In genomic region chr12:124506145-124506831, GRCh38 we compare ENCODE assay signal across 8 cellular contexts.
DNase-seq lines count a peak whose midpoint lies in the region; ATAC-seq and TF ChIP-seq lines count a peak whose summit lies in the region.

No MANE protein-coding gene starts in this region.

- no peaks in the 10 kb centered on the region for H3K27me3 ChIP-seq in tibial nerve

- WGBS in tibial nerve, 2 donors: 10 to 17% methylated on average over 30 of the region's 30 CpGs

- peaks cover 14 to 98% (median 79%) of the 10 kb centered on the region in 4 donors for H3K4me1 ChIP-seq in tibial nerve

- TF ChIP-seq POLR2A in tibial nerve (IDR thresholded peaks at IDR 0.05): peak in 1 of 2 donors; percentile 57

- H3K4me3 ChIP-seq in tibial nerve: peak overlapping the region in 2 of 4 donors; percentile 6 to 22

- peak overlapping the region; percentile 64 to 99 (median 88) for H3K27ac ChIP-seq in tibial nerve

- ATAC-seq in left lobe of liver (peak; percentile 48), GM19463 (IDR thresholded peaks at IDR 0.05; ENCODE audit: unreplicated experiment) (no peak)

- peak; percentile 77 to 91 for TF ChIP-seq EP300 in tibial nerve (IDR thresholded peaks at IDR 0.05)

- TF ChIP-seq CTCF in tibial nerve (IDR thresholded peaks at IDR 0.05): no peak

- peak; percentile 95 for DNase-seq in DMS 273 (lab: John Stamatoyannopoulos, UW; ENCODE audit: unreplicated experiment)
- DNase-seq in NCI-H2171 treated with DMSO at 0.1 percent for 48 hours (lab: John Stamatoyannopoulos, UW): peak; percentile 96
- peak; percentile 45 for DNase-seq in brain pericyte (ENCODE audit: low read depth, low spot score)
- peak; percentile 65 for DNase-seq in left lobe of liver (ENCODE audit: low spot score)
- peak; percentile 82 to 84 for DNase-seq in tibial nerve (ENCODE audit: low spot score in 2 of 2)
- DNase-seq in stimulated activated CD8-positive, alpha-beta memory T cell treated with anti-CD3 and anti-CD28 coated beads, Interleukin-4, amount 100 ng/mL, for 48 hours: no peak
- no peak for DNase-seq in NCI-H1048 (lab: John Stamatoyannopoulos, UW)

- no peaks in the 10 kb centered on the region for H3K9me3 ChIP-seq in tibial nerve

- no peaks in the 10 kb centered on the region for H3K36me3 ChIP-seq in tibial nerve

Comparison
In these comparisons a context has a peak if more than half of its experiments do, and no peak if none do; other contexts are left out.
1. DNase-seq: peak in DMS 273 (single experiment), NCI-H2171 treated with DMSO at 0.1 percent for 48 hours (single experiment), brain pericyte (single experiment), left lobe of liver (single experiment) and tibial nerve (2 of 2); none in stimulated activated CD8-positive, alpha-beta memory T cell treated with anti-CD3 and anti-CD28 coated beads, Interleukin-4, amount 100 ng/mL, for 48 hours (single experiment) and NCI-H1048 (single experiment).